In genomic region chr17:50634123-50634914, GRCh38 we compare ENCODE assay signal across 8 cellular contexts. TPM values are rescaled to one million over a fixed set of nuclear protein-coding genes. Genes with fewer than 3 reads are reported as not detected.
DNase-seq lines count a peak whose midpoint lies in the region; ATAC-seq and TF ChIP-seq lines count a peak whose summit lies in the region.

TSS of gene ABCC3 (plus strand) at chr17:50634881. CDS start at chr17:50634937, 56 bp downstream.

- H3K9me3 Mint-ChIP-seq in HFFc6 (no peaks in the 10 kb centered on the region), WTC11 (no peaks in the 10 kb centered on the region), endothelial cell (ENCODE audit: unreplicated experiment) (no peaks in the 10 kb centered on the region)
- H3K9me3 Mint-ChIP-seq in activated T-cell treated with anti-CD3 and anti-CD28 coated beads, Interleukin-2, amount 50 U/mL, for 24 hours = no peaks in the 10 kb centered on the region

- H3K4me3 ChIP-seq in right atrium auricular region = peak within 1 kb of the TSS; percentile 41 to 53
- peak within 1 kb of the TSS in 3 of 4 donors; percentile 41 to 53 (median 47) for H3K4me3 ChIP-seq in sigmoid colon

- intact Hi-C loops in sigmoid colon (cut with DNase I) = loop anchor here (5.0 kb wide), 1 partner anchor 58 kb away; no protein-coding TSS in a partner anchor

- H3K4me1 Mint-ChIP-seq in HFFc6 (ENCODE audit: low read depth) (peaks cover 66% of the 10 kb centered on the region), WTC11 (peaks cover 3% of the 10 kb centered on the region; the same call in 1 of the 2 replicates), endothelial cell (ENCODE audit: unreplicated experiment) (peaks cover 7% of the 10 kb centered on the region)
- no peaks in the 10 kb centered on the region for H3K4me1 Mint-ChIP-seq in activated T-cell treated with anti-CD3 and anti-CD28 coated beads, Interleukin-2, amount 50 U/mL, for 24 hours (ENCODE audit: low read depth)

- ATAC-seq in WTC11 (peak; percentile 60), GM21576 (IDR thresholded peaks at IDR 0.05; ENCODE audit: unreplicated experiment) (no peak)

- CTCF ChIA-PET in WTC11 (lab: Charles Lee) = interaction anchor here (1.0 to 8.8 kb wide), 3 partner anchors 8 to 149 kb away, joined by 5 to 82 read pairs (median 6); no protein-coding TSS in a partner anchor

- H3K9me3 ChIP-seq in right atrium auricular region (no peaks in the 10 kb centered on the region), sigmoid colon (no peaks in the 10 kb centered on the region)

- TF ChIP-seq CTCF in HFFc6 (IDR thresholded peaks at IDR 0.05) (no peak), WTC11 (IDR thresholded peaks at IDR 0.05) (no peak), right atrium auricular region (IDR thresholded peaks at IDR 0.05) (no peak), sigmoid colon (IDR thresholded peaks at IDR 0.05) (no peak), endothelial cell (IDR thresholded peaks at IDR 0.05; ENCODE audit: unreplicated experiment) (no peak)

- H3K27me3 Mint-ChIP-seq in HFFc6 (ENCODE audit: insufficient read depth) (peaks cover 7% of the 10 kb centered on the region), WTC11 (ENCODE audit: low read depth) (peaks cover 61% of the 10 kb centered on the region), endothelial cell (ENCODE audit: unreplicated experiment) (peaks cover 18% of the 10 kb centered on the region)
- peaks cover 92% of the 10 kb centered on the region for H3K27me3 Mint-ChIP-seq in activated T-cell treated with anti-CD3 and anti-CD28 coated beads, Interleukin-2, amount 50 U/mL, for 24 hours

- peak within 1 kb of the TSS; percentile 48; the same call in 1 of the 2 replicates for H3K27ac Mint-ChIP-seq in HFFc6
- H3K27ac Mint-ChIP-seq in WTC11 = no peak within 1 kb of the TSS
- no peak within 1 kb of the TSS for H3K27ac Mint-ChIP-seq in endothelial cell (ENCODE audit: unreplicated experiment)
- H3K27ac Mint-ChIP-seq in activated T-cell treated with anti-CD3 and anti-CD28 coated beads, Interleukin-2, amount 50 U/mL, for 24 hours = no peak within 1 kb of the TSS

- H3K36me3 Mint-ChIP-seq in HFFc6 (ENCODE audit: low read depth) (no peaks in the 10 kb centered on the region), WTC11 (no peaks in the 10 kb centered on the region), endothelial cell (ENCODE audit: low read depth, unreplicated experiment) (peaks cover 4% of the 10 kb centered on the region)
- no peaks in the 10 kb centered on the region for H3K36me3 Mint-ChIP-seq in activated T-cell treated with anti-CD3 and anti-CD28 coated beads, Interleukin-2, amount 50 U/mL, for 24 hours (ENCODE audit: low read depth)

- H3K4me3 Mint-ChIP-seq in HFFc6 (peak within 1 kb of the TSS; percentile 80), WTC11 (peak within 1 kb of the TSS; percentile 53), endothelial cell (ENCODE audit: unreplicated experiment) (no peak within 1 kb of the TSS)
- no peak within 1 kb of the TSS for H3K4me3 Mint-ChIP-seq in activated T-cell treated with anti-CD3 and anti-CD28 coated beads, Interleukin-2, amount 50 U/mL, for 24 hours

- no peaks in the 10 kb centered on the region for H3K36me3 ChIP-seq in right atrium auricular region
- no peaks in the 10 kb centered on the region for H3K36me3 ChIP-seq in sigmoid colon

- peaks cover 0 to 4% of the 10 kb centered on the region in 2 donors for H3K27me3 ChIP-seq in right atrium auricular region
- peaks cover 15 to 55% (median 27%) of the 10 kb centered on the region in 3 donors for H3K27me3 ChIP-seq in sigmoid colon

- POLR2A ChIA-PET in WTC11 (lab: Charles Lee) = no interaction called here

- H3K27ac ChIP-seq in right atrium auricular region (no peak within 1 kb of the TSS), sigmoid colon (peak within 1 kb of the TSS in 1 of 4 donors; percentile 45)

- H3K4me1 ChIP-seq in right atrium auricular region (peaks cover 0 to 24% of the 10 kb centered on the region in 2 donors), sigmoid colon (peaks cover 0 to 26% (median 24%) of the 10 kb centered on the region in 4 donors)

- no peak for TF ChIP-seq EP300 in sigmoid colon (IDR thresholded peaks at IDR 0.05)

- no peak for TF ChIP-seq POLR2A in sigmoid colon (IDR thresholded peaks at IDR 0.05)

- DNase-seq in HFFc6 (no peak), WTC11 (ENCODE audit: low spot score) (peak; percentile 37), right atrium auricular region (ENCODE audit: low spot score) (no peak), sigmoid colon (no peak), endothelial cell (ENCODE audit: low spot score) (no peak), UCSD-AML1 (lab: John Stamatoyannopoulos, UW; ENCODE audit: unreplicated experiment) (no peak)
- no peak for DNase-seq in activated T-cell treated with anti-CD3 and anti-CD28 coated beads, Interleukin-2, amount 50 U/mL, for 24 hours

- 8 to 13% methylated on average over 50 of the region's 50 CpGs for WGBS in sigmoid colon, 2 donors

TF ChIP-seq in WTC11, 78 proteins besides CTCF, POLR2A, EP300 and RAD21:
- TF ChIP-seq CREM (CRISPR knock-in tag; IDR thresholded peaks at IDR 0.05) = no peak
- TF ChIP-seq E2F5 (CRISPR knock-in tag; IDR thresholded peaks at IDR 0.05) = peak; percentile 67; the same call in 1 of the 2 replicates

RNA-seq across cellular contexts. Expression of gene ABCC3, which starts in this region (rescaled TPM):
- total RNA-seq in HFFc6 (2021; fragmentation: NEBNext Ultra II Directional; extraction: Animal tissue kit (Norgen Biotek cat#: 25700)) = 10 to 100 TPM; 18.4 to 23.6 (median 21.3) TPM
- total RNA-seq in WTC11 (2021) (0.92 to 2.6 TPM (median 0.99 TPM) in 3 replicates), right atrium auricular region (1 to 10 TPM; 1.4 to 4.5 TPM), sigmoid colon (1 to 10 TPM in 3 of 4 donors, under 1 TPM in 1; 0.71 to 2.6 (median 1.8) TPM), endothelial cell (ENCODE audit: unreplicated experiment) (0.67 TPM)
- 10 to 100 TPM; 11.4 to 94.1 (median 12.3) TPM for polyA plus RNA-seq in sigmoid colon

Comparison
In these comparisons a context has a peak if more than half of its experiments do, and no peak if none do; other contexts are left out.
1. H3K4me3 Mint-ChIP-seq: peak in HFFc6 (single experiment) and WTC11 (single experiment); none in endothelial cell (single experiment) and activated T-cell treated with anti-CD3 and anti-CD28 coated beads, Interleukin-2, amount 50 U/mL, for 24 hours (single experiment).